ENCODE assay signal across 17 cellular contexts in the genomic region with DNA sequence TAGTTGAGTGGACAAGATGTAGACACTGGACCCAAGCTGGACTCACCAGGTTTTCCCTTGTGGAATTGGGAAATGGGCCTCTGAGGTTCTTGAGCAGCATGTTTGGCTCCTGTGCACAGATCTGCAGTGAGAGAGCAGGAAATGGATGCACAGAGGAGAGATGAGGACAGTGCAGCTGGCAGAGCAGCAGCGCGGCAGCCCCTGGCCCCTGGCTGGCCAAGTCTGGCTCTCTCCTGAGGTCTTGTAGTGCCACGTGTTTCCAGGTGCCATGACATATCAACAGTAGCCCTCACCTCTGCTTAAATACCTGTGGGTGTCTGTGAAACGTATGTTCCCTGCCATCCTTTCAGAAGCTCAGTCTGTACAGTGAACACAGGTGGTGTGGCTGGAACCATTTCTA.
"Had no signal": no experiment of that assay in that cellular context is flagged by ENCODE, and none has a peak within 500 bp of the region (broad histone marks: within the 10 kb centered on the region; RNA-seq: fewer than 3 reads in every experiment).

No MANE protein-coding gene starts in this region.

- H3K36me3 ChIP-seq: left lung, neutrophil, ovary, prostate gland, thoracic aorta, upper lobe of left lung had no signal

- H3K4me3 ChIP-seq: left lung, ovary, prostate gland, thoracic aorta, upper lobe of left lung had no signal

- H3K27ac ChIP-seq: left lung, neutrophil, ovary, prostate gland, thoracic aorta, upper lobe of left lung had no signal

- ATAC-seq: activated CD8-positive, alpha-beta T cell treated with anti-CD3 and anti-CD28 coated beads, Interleukin-2, amount 10 ng/mL, durations not matched to agents 7 days and 5 days; activated naive CD8-positive, alpha-beta T cell treated with anti-CD3 and anti-CD28 coated beads, Interleukin-2, amount 50 U/mL, for 24 hours; natural killer cell treated with Interleukin-12 subunit alpha and Interleukin-12 subunit beta and Interleukin-15 and Interleukin-18, amount 100 ng/mL, for 72 hours had no signal

- H3K27me3 ChIP-seq: left lung, ovary, upper lobe of left lung had no signal

- H3K9me3 ChIP-seq: left lung, neutrophil, ovary, prostate gland, thoracic aorta, upper lobe of left lung had no signal

- DNase-seq: activated CD4-positive, alpha-beta T cell treated with anti-CD3 and anti-CD28 coated beads, Interleukin-2, amount 10 ng/mL, durations not matched to agents 7 days and 5 days; activated CD8-positive, alpha-beta T cell treated with anti-CD3 and anti-CD28 coated beads, Interleukin-2, amount 10 ng/mL, durations not matched to agents 7 days and 5 days; activated gamma-delta T cell; activated naive CD4-positive, alpha-beta T cell treated with anti-CD3 and anti-CD28 coated beads, Interleukin-2, amount 50 U/mL, for 16 hours; activated naive CD8-positive, alpha-beta T cell treated with anti-CD3 and anti-CD28 coated beads, Interleukin-2, amount 50 U/mL, for 24 hours; caudate nucleus; effector memory CD4-positive, alpha-beta T cell; kidney; left lung; ovary; stimulated activated CD4-positive, alpha-beta T cell treated with anti-CD3 and anti-CD28 coated beads, Interleukin-4, amount 100 ng/mL, for 1 hour; stimulated activated naive CD4-positive, alpha-beta T cell treated with Interleukin-2 at 50 U/mL for 16 hours had no signal
